In the genomic region with DNA sequence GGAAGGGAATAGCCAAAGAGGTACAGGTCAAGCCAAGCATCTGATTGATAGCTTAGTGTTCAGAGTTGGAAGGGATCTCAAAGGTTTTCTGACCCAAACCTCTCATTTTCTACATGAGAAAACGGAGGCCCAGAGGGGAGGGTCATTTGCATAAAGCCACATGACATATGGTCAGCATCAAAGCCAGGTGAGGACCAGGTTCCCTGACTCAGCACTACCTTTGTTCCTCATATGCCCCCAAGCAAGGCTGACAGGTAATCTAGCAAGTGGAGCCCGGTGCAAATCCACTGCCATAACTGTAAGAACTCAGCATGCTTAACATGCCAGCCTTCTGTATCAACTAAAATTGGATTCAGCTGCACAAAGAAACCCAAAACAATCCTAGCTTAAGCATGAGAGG, we compare ENCODE assay signal across 27 cellular contexts. TPM values are rescaled to one million over a fixed set of nuclear protein-coding genes. Genes with fewer than 3 reads are reported as not detected.
A peak's percentile ranks its signal among the peaks of the same experiment; 100 is the strongest.
DNase-seq lines count a peak whose midpoint lies in the region; ATAC-seq and TF ChIP-seq lines count a peak whose summit lies in the region.
"Had no signal": no experiment of that assay in that cellular context is flagged by ENCODE, and none has a peak within 500 bp of the region (broad histone marks: within the 10 kb centered on the region; RNA-seq: fewer than 3 reads in every experiment).

No MANE protein-coding gene starts in this region.

- POLR2A ChIA-PET in OCI-LY7 (lab: Charles Lee), result no interaction called here

- in situ Hi-C loops in KBM-7 (cut with MboI; ENCODE audit: low pct_unique_long_range_greater_than_20kb, low sequenced_read_pairs), result no loop called here

- peak overlapping the region; percentile 83; the same call in 1 of the 2 replicates for H3K4me2 ChIP-seq in BLaER1
- H3K4me2 ChIP-seq in OCI-LY7 (ENCODE audit: low read length), result peak overlapping the region; percentile 53
- H3K4me2 ChIP-seq: PC-9 had no signal

- no peak for ATAC-seq in HG03342 (IDR thresholded peaks at IDR 0.05; ENCODE audit: unreplicated experiment)
- ATAC-seq: T-cell had no signal

- peak overlapping the region; percentile 33; the same call in 1 of the 2 replicates for H2AFZ ChIP-seq in OCI-LY7 (ENCODE audit: low read length)
- H2AFZ ChIP-seq: PC-9 had no signal

- DNase-seq in GM12865 (ENCODE audit: low read depth) (peak; percentile 19), OCI-LY7 (ENCODE audit: low spot score) (peak; percentile 34), islet precursor cell (peak; percentile 59), KBM-7 (no peak), prostate gland (ENCODE audit: low spot score) (no peak)
- DNase-seq: CD4-positive, alpha-beta memory T cell; COR-L47; DMS53; GDM1; H7; Kasumi-1; NCI-H1105 treated with DMSO at 0.1 percent for 48 hours; NCI-H146; NCI-H2029; NCI-H446; NCI-H524 treated with DMSO at 0.1 percent for 48 hours; NCI-H774; NK-92 treated with Interleukin-12 subunit alpha and Interleukin-12 subunit beta, amount 100 ng/mL, for 24 hours; PC-9; SHP77; T-cell had no signal

- no peaks in the 10 kb centered on the region for H3K9me2 ChIP-seq in OCI-LY7 (ENCODE audit: insufficient read depth, low read length)

- H3K4me1 ChIP-seq in BLaER1, result peaks cover 84% of the 10 kb centered on the region
- peaks cover 90% of the 10 kb centered on the region for H3K4me1 ChIP-seq in OCI-LY7 (ENCODE audit: insufficient read depth, low read length, poor library complexity, severe bottlenecking)
- H3K4me1 ChIP-seq in prostate gland (replicated peaks), result no peaks in the 10 kb centered on the region

- TF ChIP-seq CTCF in GM12865 (IDR thresholded peaks at IDR 0.05; ENCODE audit: insufficient read depth, low read depth, low read length, missing control alignments) (no peak), OCI-LY7 (conservative IDR thresholded peaks at IDR 0.05; ENCODE audit: low read length) (no peak), prostate gland (IDR thresholded peaks at IDR 0.05) (no peak)

- H3K79me2 ChIP-seq in OCI-LY7 (ENCODE audit: insufficient read depth, low read depth, low read length), result no peaks in the 10 kb centered on the region

- H3K4me3 ChIP-seq in BLaER1 (no peak overlapping the region), GM12865 (ENCODE audit: low read depth, low read length) (no peak overlapping the region), OCI-LY7 (ENCODE audit: low read depth, low read length, poor library complexity, severe bottlenecking) (no peak overlapping the region), prostate gland (no peak overlapping the region)
- H3K4me3 ChIP-seq: PC-9 had no signal

- H3K27me3 ChIP-seq in BLaER1, result no peaks in the 10 kb centered on the region
- H3K27me3 ChIP-seq in prostate gland (replicated peaks; ENCODE audit: insufficient read depth), result no peaks in the 10 kb centered on the region

- 67% methylated on average over 2 of the region's 2 CpGs for WGBS in prostate gland

- H4K20me1 ChIP-seq in BLaER1 (no peaks in the 10 kb centered on the region), OCI-LY7 (ENCODE audit: insufficient read depth, low read length) (no peaks in the 10 kb centered on the region)

- H3K9ac ChIP-seq in BLaER1, result no peak overlapping the region

- H3K9me3 ChIP-seq in BLaER1 (no peaks in the 10 kb centered on the region), OCI-LY7 (ENCODE audit: low read length) (no peaks in the 10 kb centered on the region), prostate gland (no peaks in the 10 kb centered on the region)

- H3K27ac ChIP-seq in BLaER1 (no peak overlapping the region), OCI-LY7 (ENCODE audit: low read depth, low read length, poor library complexity, severe bottlenecking) (no peak overlapping the region), prostate gland (no peak overlapping the region)
- H3K27ac ChIP-seq: PC-9, RWPE1 had no signal

- TF ChIP-seq POLR2A in prostate gland (IDR thresholded peaks at IDR 0.05), result no peak

- CTCF ChIA-PET in OCI-LY7 (lab: Charles Lee; ENCODE audit: unreplicated experiment), result no interaction called here

- no TSS peak for BruUV-seq in OCI-LY7 (replicated peaks; lab: Mats Ljungman, UMichigan)

- H3K36me3 ChIP-seq in BLaER1 (no peaks in the 10 kb centered on the region), OCI-LY7 (ENCODE audit: insufficient read depth, low read length) (no peaks in the 10 kb centered on the region), prostate gland (no peaks in the 10 kb centered on the region)

- intact Hi-C loops in OCI-LY7 (cut with micrococcal nuclease; ENCODE audit: unreplicated experiment) (no loop called here), prostate gland (cut with DNase I) (no loop called here)

RNA-seq across cellular contexts. Expression of gene CCL1, which starts 28.2 kb away (rescaled TPM):
- total RNA-seq in OCI-LY7 (2014; rRNA removed; shearing (Covaris generic)), result not detected in 2 replicates
- total RNA-seq in OCI-LY7 (2022), result not detected in 2 replicates
- not detected for total RNA-seq in prostate gland
- total RNA-seq: A172; CD4-positive, alpha-beta memory T cell; H7; M059J; PC-9; SK-MEL-5; T-cell had no signal

RNA-seq across cellular contexts. Expression of gene CCL13, which starts 35.0 kb away (rescaled TPM):
- total RNA-seq in OCI-LY7 (2014; rRNA removed; shearing (Covaris generic)), result not detected in 2 replicates
- not detected in 2 replicates for total RNA-seq in OCI-LY7 (2022)
- total RNA-seq in prostate gland, result not detected
- total RNA-seq: A172; CD4-positive, alpha-beta memory T cell; H7; M059J; PC-9; SK-MEL-5; T-cell had no signal

Comparison
In these comparisons a context has a peak if more than half of its experiments do, and no peak if none do; other contexts are left out.
1. DNase-seq: peak in GM12865 (single experiment), OCI-LY7 (single experiment) and islet precursor cell (single experiment); none in KBM-7 (single experiment) and prostate gland (single experiment).